ENCODE assay signal across 23 cellular contexts in genomic region chr12:123113038-123113437, GRCh38. TPM values are rescaled to one million over a fixed set of nuclear protein-coding genes. Genes with fewer than 3 reads are reported as not detected.
DNase-seq lines count a peak whose midpoint lies in the region; ATAC-seq and TF ChIP-seq lines count a peak whose summit lies in the region.
"Had no signal": no experiment of that assay in that cellular context is flagged by ENCODE, and none has a peak within 500 bp of the region (broad histone marks: within the 10 kb centered on the region; RNA-seq: fewer than 3 reads in every experiment).

No MANE protein-coding gene starts in this region.

- no peak for TF ChIP-seq EP300 in tibial nerve (IDR thresholded peaks at IDR 0.05)

- DNase-seq in activated CD8-positive, alpha-beta T cell treated with anti-CD3 and anti-CD28 coated beads for 36 hours = no peak
- DNase-seq in activated CD8-positive, alpha-beta T cell treated with anti-CD3 and anti-CD28 coated beads, Interleukin-2, amount 10 ng/mL, durations not matched to agents 7 days and 5 days = no peak
- DNase-seq in NCI-H2196 treated with DMSO at 0.1 percent for 48 hours (lab: John Stamatoyannopoulos, UW; ENCODE audit: unreplicated experiment) (peak; percentile 26), dorsolateral prefrontal cortex (peak in 3 of 10 donors; percentile 61 to 65 (median 62)), vagina (ENCODE audit: extremely low spot score in 2 of 2) (no peak), tibial nerve (ENCODE audit: low spot score in 2 of 2) (no peak), NCI-H82 (lab: John Stamatoyannopoulos, UW) (no peak)
- no peak for DNase-seq in activated naive CD4-positive, alpha-beta T cell treated with anti-CD3 and anti-CD28 coated beads for 36 hours
- DNase-seq: ACHN; activated CD4-positive, alpha-beta T cell treated with anti-CD3 and anti-CD28 coated beads, Interleukin-2, amount 10 ng/mL, durations not matched to agents 24 days and 14 days; activated T-cell treated with anti-CD3 and anti-CD28 coated beads, Interleukin-2, amount 50 U/mL, for 1 hour; Caco-2; effector CD8-positive, alpha-beta T cell; HCEC 1CT; islet precursor cell; midbrain; NCI-H1048; stimulated activated CD4-positive, alpha-beta T cell treated with anti-CD3 and anti-CD28 coated beads, Interleukin-4, amount 100 ng/mL, for 1 hour; stimulated activated CD8-positive, alpha-beta memory T cell treated with anti-CD3 and anti-CD28 coated beads, Interleukin-4, amount 100 ng/mL, for 48 hours; T1000 had no signal

- intact Hi-C loops in activated CD8-positive, alpha-beta T cell treated with anti-CD3 and anti-CD28 coated beads for 36 hours (cut with micrococcal nuclease) = no loop called here
- intact Hi-C loops in dorsolateral prefrontal cortex (cut with DNase I) (no loop called here), vagina (cut with DNase I) (no loop called here)
- intact Hi-C loops in activated naive CD4-positive, alpha-beta T cell treated with anti-CD3 and anti-CD28 coated beads for 36 hours (cut with micrococcal nuclease) = no loop called here

- H3K4me1 Mint-ChIP-seq in activated CD8-positive, alpha-beta T cell treated with anti-CD3 and anti-CD28 coated beads for 36 hours (ENCODE audit: low read depth) = peaks cover 54% of the 10 kb centered on the region
- peaks cover 47% of the 10 kb centered on the region for H3K4me1 Mint-ChIP-seq in activated CD8-positive, alpha-beta T cell treated with anti-CD3 and anti-CD28 coated beads, Interleukin-2, amount 10 ng/mL, durations not matched to agents 7 days and 5 days (ENCODE audit: low read depth)
- H3K4me1 Mint-ChIP-seq in activated naive CD4-positive, alpha-beta T cell treated with anti-CD3 and anti-CD28 coated beads for 36 hours (ENCODE audit: low read depth) = peaks cover 54% of the 10 kb centered on the region

- H3K27ac Mint-ChIP-seq in activated CD8-positive, alpha-beta T cell treated with anti-CD3 and anti-CD28 coated beads for 36 hours = peak overlapping the region; percentile 20
- H3K27ac Mint-ChIP-seq in activated CD8-positive, alpha-beta T cell treated with anti-CD3 and anti-CD28 coated beads, Interleukin-2, amount 10 ng/mL, durations not matched to agents 7 days and 5 days = no peak overlapping the region
- H3K27ac Mint-ChIP-seq in activated naive CD4-positive, alpha-beta T cell treated with anti-CD3 and anti-CD28 coated beads for 36 hours = no peak overlapping the region
- H3K27ac Mint-ChIP-seq: activated CD4-positive, alpha-beta T cell treated with anti-CD3 and anti-CD28 coated beads, Interleukin-2, amount 10 ng/mL, durations not matched to agents 24 days and 14 days; activated naive CD8-positive, alpha-beta T cell had no signal

- 63 to 72% methylated on average over 8 of the region's 8 CpGs for WGBS in tibial nerve, 2 donors

- H3K27me3 ChIP-seq in dorsolateral prefrontal cortex (no peaks in the 10 kb centered on the region), vagina (no peaks in the 10 kb centered on the region), tibial nerve (no peaks in the 10 kb centered on the region)
- H3K27me3 ChIP-seq: SJSA1 had no signal

- POLR2A ChIA-PET in activated CD8-positive, alpha-beta T cell treated with anti-CD3 and anti-CD28 coated beads for 36 hours (lab: Charles Lee) = no interaction called here
- POLR2A ChIA-PET in activated CD8-positive, alpha-beta T cell treated with anti-CD3 and anti-CD28 coated beads, Interleukin-2, amount 10 ng/mL, durations not matched to agents 7 days and 5 days (lab: Charles Lee) = interaction anchor here (1.3 kb wide), 1 partner anchor 38 kb away, joined by 3 read pairs; no protein-coding TSS in a partner anchor

- H3K4me1 ChIP-seq in vagina = peaks cover 56% of the 10 kb centered on the region
- H3K4me1 ChIP-seq in tibial nerve = peaks cover 0 to 73% (median 27%) of the 10 kb centered on the region in 4 donors
- H3K4me1 ChIP-seq: Caco-2 had no signal

- H3K9me3 ChIP-seq in vagina (no peaks in the 10 kb centered on the region), tibial nerve (no peaks in the 10 kb centered on the region)
- H3K9me3 ChIP-seq: Caco-2, SJSA1 had no signal

- H3K9me3 Mint-ChIP-seq in activated CD8-positive, alpha-beta T cell treated with anti-CD3 and anti-CD28 coated beads for 36 hours = no peaks in the 10 kb centered on the region
- no peaks in the 10 kb centered on the region for H3K9me3 Mint-ChIP-seq in activated CD8-positive, alpha-beta T cell treated with anti-CD3 and anti-CD28 coated beads, Interleukin-2, amount 10 ng/mL, durations not matched to agents 7 days and 5 days (ENCODE audit: insufficient read depth)
- H3K9me3 Mint-ChIP-seq in activated naive CD4-positive, alpha-beta T cell treated with anti-CD3 and anti-CD28 coated beads for 36 hours = no peaks in the 10 kb centered on the region
- H3K9me3 Mint-ChIP-seq: activated CD4-positive, alpha-beta T cell treated with anti-CD3 and anti-CD28 coated beads, Interleukin-2, amount 10 ng/mL, durations not matched to agents 24 days and 14 days had no signal

- H3K27ac ChIP-seq in dorsolateral prefrontal cortex = peak overlapping the region in 54 of 59 donors; percentile 21 to 96 (median 87)
- H3K27ac ChIP-seq in vagina = peak overlapping the region; percentile 2
- no peak overlapping the region for H3K27ac ChIP-seq in tibial nerve
- H3K27ac ChIP-seq: SJSA1 had no signal

- H3K4me3 Mint-ChIP-seq in activated CD8-positive, alpha-beta T cell treated with anti-CD3 and anti-CD28 coated beads for 36 hours = no peak overlapping the region
- no peak overlapping the region for H3K4me3 Mint-ChIP-seq in activated CD8-positive, alpha-beta T cell treated with anti-CD3 and anti-CD28 coated beads, Interleukin-2, amount 10 ng/mL, durations not matched to agents 7 days and 5 days
- no peak overlapping the region for H3K4me3 Mint-ChIP-seq in activated naive CD4-positive, alpha-beta T cell treated with anti-CD3 and anti-CD28 coated beads for 36 hours
- H3K4me3 Mint-ChIP-seq: activated CD4-positive, alpha-beta T cell treated with anti-CD3 and anti-CD28 coated beads, Interleukin-2, amount 10 ng/mL, durations not matched to agents 24 days and 14 days; activated naive CD8-positive, alpha-beta T cell had no signal

- H3K36me3 Mint-ChIP-seq in activated CD8-positive, alpha-beta T cell treated with anti-CD3 and anti-CD28 coated beads for 36 hours (ENCODE audit: low read depth) = peaks cover 12% of the 10 kb centered on the region
- H3K36me3 Mint-ChIP-seq in activated CD8-positive, alpha-beta T cell treated with anti-CD3 and anti-CD28 coated beads, Interleukin-2, amount 10 ng/mL, durations not matched to agents 7 days and 5 days (ENCODE audit: low read depth) = peaks cover 10% of the 10 kb centered on the region
- peaks cover 4% of the 10 kb centered on the region for H3K36me3 Mint-ChIP-seq in activated naive CD4-positive, alpha-beta T cell treated with anti-CD3 and anti-CD28 coated beads for 36 hours (ENCODE audit: low read depth)
- H3K36me3 Mint-ChIP-seq: activated naive CD8-positive, alpha-beta T cell had no signal

- no peak for ATAC-seq in activated CD8-positive, alpha-beta T cell treated with anti-CD3 and anti-CD28 coated beads for 36 hours
- ATAC-seq in activated CD8-positive, alpha-beta T cell treated with anti-CD3 and anti-CD28 coated beads, Interleukin-2, amount 10 ng/mL, durations not matched to agents 7 days and 5 days = no peak
- ATAC-seq: HepG2 had no signal

- H3K4me3 ChIP-seq in dorsolateral prefrontal cortex (no peak overlapping the region), vagina (no peak overlapping the region), tibial nerve (no peak overlapping the region)
- H3K4me3 ChIP-seq: SJSA1 had no signal

- TF ChIP-seq POLR2A in vagina (IDR thresholded peaks at IDR 0.05) (no peak), tibial nerve (IDR thresholded peaks at IDR 0.05) (no peak)

- TF ChIP-seq CTCF in activated CD8-positive, alpha-beta T cell treated with anti-CD3 and anti-CD28 coated beads for 36 hours (IDR thresholded peaks at IDR 0.05) = no peak
- TF ChIP-seq CTCF in dorsolateral prefrontal cortex (IDR thresholded peaks at IDR 0.05 in 54 of 56, conservative IDR thresholded peaks at IDR 0.05 in 2 of 56; ENCODE audit: low read depth in 1 of 56, partially characterized antibody in 56 of 56) (no peak), vagina (IDR thresholded peaks at IDR 0.05) (no peak), tibial nerve (IDR thresholded peaks at IDR 0.05) (no peak)

- no peaks in the 10 kb centered on the region for H3K27me3 Mint-ChIP-seq in activated CD8-positive, alpha-beta T cell treated with anti-CD3 and anti-CD28 coated beads for 36 hours
- H3K27me3 Mint-ChIP-seq in activated CD8-positive, alpha-beta T cell treated with anti-CD3 and anti-CD28 coated beads, Interleukin-2, amount 10 ng/mL, durations not matched to agents 7 days and 5 days (ENCODE audit: low read depth) = no peaks in the 10 kb centered on the region
- no peaks in the 10 kb centered on the region for H3K27me3 Mint-ChIP-seq in activated naive CD4-positive, alpha-beta T cell treated with anti-CD3 and anti-CD28 coated beads for 36 hours (ENCODE audit: low read depth)
- H3K27me3 Mint-ChIP-seq: activated CD4-positive, alpha-beta T cell treated with anti-CD3 and anti-CD28 coated beads, Interleukin-2, amount 10 ng/mL, durations not matched to agents 24 days and 14 days; activated naive CD8-positive, alpha-beta T cell had no signal

- CTCF ChIA-PET in activated CD8-positive, alpha-beta T cell treated with anti-CD3 and anti-CD28 coated beads for 36 hours (lab: Charles Lee) = no interaction called here
- CTCF ChIA-PET in activated CD8-positive, alpha-beta T cell treated with anti-CD3 and anti-CD28 coated beads, Interleukin-2, amount 10 ng/mL, durations not matched to agents 7 days and 5 days (lab: Charles Lee) = interaction anchor here (1.1 to 1.9 kb wide), 2 partner anchors 10 to 69 kb away, joined by 3 to 4 read pairs; no protein-coding TSS in a partner anchor
- CTCF ChIA-PET in activated naive CD4-positive, alpha-beta T cell treated with anti-CD3 and anti-CD28 coated beads for 36 hours (lab: Charles Lee) = no interaction called here

- no peaks in the 10 kb centered on the region for H3K36me3 ChIP-seq in vagina
- H3K36me3 ChIP-seq in tibial nerve = peaks cover 0 to 6% (median 0%) of the 10 kb centered on the region in 3 donors
- H3K36me3 ChIP-seq: SJSA1 had no signal

RNA-seq across cellular contexts. Expression of gene PITPNM2, which starts 37.9 kb away (rescaled TPM):
- total RNA-seq in activated CD8-positive, alpha-beta T cell treated with anti-CD3 and anti-CD28 coated beads for 36 hours = 10 to 100 TPM; 15.3 to 17.9 TPM
- 10 to 100 TPM; 17.7 to 18.3 TPM for total RNA-seq in activated CD8-positive, alpha-beta T cell treated with anti-CD3 and anti-CD28 coated beads, Interleukin-2, amount 10 ng/mL, durations not matched to agents 7 days and 5 days
- 10 to 100 TPM; 20.9 to 89.8 (median 62.6) TPM for total RNA-seq in dorsolateral prefrontal cortex
- 8.1 TPM for total RNA-seq in vagina
- total RNA-seq in tibial nerve = 1 to 10 TPM; 6.1 to 9.8 (median 9.0) TPM
- total RNA-seq in activated naive CD4-positive, alpha-beta T cell treated with anti-CD3 and anti-CD28 coated beads for 36 hours = 10 to 100 TPM; 15.4 TPM

Comparison
In these comparisons a context has a peak if more than half of its experiments do, and no peak if none do; other contexts are left out.
1. H3K27ac ChIP-seq: peak in dorsolateral prefrontal cortex (54 of 59) and vagina (single experiment); none in tibial nerve (0 of 4).